In the genomic region with DNA sequence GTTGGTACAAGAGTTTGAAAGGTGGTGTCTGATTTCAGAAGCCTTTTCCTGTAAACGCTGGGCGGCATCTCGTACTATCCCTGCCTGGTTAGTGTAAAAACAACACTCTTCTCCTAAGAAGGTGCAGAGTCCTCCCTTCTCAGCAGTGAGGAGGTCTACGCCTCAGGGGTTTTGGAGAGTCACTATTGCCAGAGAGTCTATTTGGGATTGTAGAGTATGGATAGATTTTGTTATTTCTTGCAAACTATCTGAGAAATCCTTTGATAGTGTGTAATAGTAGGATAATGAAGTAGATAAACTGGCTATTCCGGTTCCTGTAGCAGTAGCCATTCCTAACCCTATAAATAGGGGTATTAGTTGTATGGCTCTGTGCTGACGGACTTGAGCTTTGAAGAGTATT, we compare ENCODE assay signal across 6 cellular contexts. TPM values are rescaled to one million over a fixed set of nuclear protein-coding genes. Genes with fewer than 3 reads are reported as not detected.
"Had no signal": no experiment of that assay in that cellular context is flagged by ENCODE, and none has a peak within 500 bp of the region (broad histone marks: within the 10 kb centered on the region; RNA-seq: fewer than 3 reads in every experiment).

No MANE protein-coding gene starts in this region.

RNA-seq across cellular contexts. Expression of gene IGSF6, which starts 21.5 kb away (rescaled TPM):
- total RNA-seq: activated naive CD4-positive, alpha-beta T cell treated with anti-CD3 and anti-CD28 coated beads for 36 hours; activated T-cell treated with anti-CD3 and anti-CD28 coated beads, Interleukin-2, amount 50 U/mL, for 4 hours; activated T-helper 1 cell treated with anti-CD3 and anti-CD28 coated beads, Interleukin-12 subunit alpha, Interleukin-12 subunit beta, Interleukin-2, Interleukin-4 antibody, amounts not matched to agents 30 ng/mL and 10 ng/mL and 1 ng/mL, durations not matched to agents 14 hours and 24 hours and 36 hours; NCI-H460 had no signal

RNA-seq across cellular contexts. Expression of gene OTOA, which starts 32.9 kb away (rescaled TPM):
- total RNA-seq: activated CD4-positive, alpha-beta memory T cell treated with anti-CD3 and anti-CD28 coated beads for 36 hours; activated naive CD4-positive, alpha-beta T cell treated with anti-CD3 and anti-CD28 coated beads for 36 hours; activated T-cell treated with anti-CD3 and anti-CD28 coated beads, Interleukin-2, amount 50 U/mL, for 4 hours; activated T-helper 1 cell treated with anti-CD3 and anti-CD28 coated beads, Interleukin-12 subunit alpha, Interleukin-12 subunit beta, Interleukin-2, Interleukin-4 antibody, amounts not matched to agents 30 ng/mL and 10 ng/mL and 1 ng/mL, durations not matched to agents 14 hours and 24 hours and 36 hours; NCI-H460; Right ventricle myocardium superior had no signal
